ENCODE assay signal across 8 cellular contexts in genomic region chr22:45318558-45319318, GRCh38. TPM values are rescaled to one million over a fixed set of nuclear protein-coding genes. Genes with fewer than 3 reads are reported as not detected.
DNase-seq lines count a peak whose midpoint lies in the region; ATAC-seq and TF ChIP-seq lines count a peak whose summit lies in the region.

No MANE protein-coding gene starts in this region.

- H3K27ac ChIP-seq in colonic mucosa, result peak overlapping the region; percentile 73

- H3K9me3 ChIP-seq in colonic mucosa (no peaks in the 10 kb centered on the region), neuron (ENCODE audit: low read length) (no peaks in the 10 kb centered on the region)

- H3K36me3 ChIP-seq in colonic mucosa (peaks cover under 1% of the 10 kb centered on the region), neuron (ENCODE audit: insufficient read depth, low read length) (peaks cover 8% of the 10 kb centered on the region)

- ATAC-seq in GM21786 (IDR thresholded peaks at IDR 0.05; ENCODE audit: unreplicated experiment), result peak; percentile 43
- ATAC-seq in HG03045 (IDR thresholded peaks at IDR 0.05; ENCODE audit: unreplicated experiment), result no peak

- H3K27me3 ChIP-seq in colonic mucosa (no peaks in the 10 kb centered on the region), neuron (ENCODE audit: insufficient read depth, low read length) (no peaks in the 10 kb centered on the region)

- H2AFZ ChIP-seq in neuron (ENCODE audit: low read depth, low read length), result no peak overlapping the region

- no peak overlapping the region for H3K4me3 ChIP-seq in colonic mucosa
- peak overlapping the region; percentile 3 for H3K4me3 ChIP-seq in neuron (ENCODE audit: low read length)

- intact Hi-C loops in colonic mucosa (cut with DNase I), result no loop called here

- H3K4me1 ChIP-seq in colonic mucosa (peaks cover 3% of the 10 kb centered on the region), neuron (ENCODE audit: insufficient read depth, low read length) (peaks cover 24% of the 10 kb centered on the region)

- DNase-seq in CD1c-positive myeloid dendritic cell (ENCODE audit: extremely low spot score) (peak; percentile 76), T-helper 1 cell (peak in 4 of 5 donors; percentile 62 to 81 (median 66)), colonic mucosa (no peak), SW 1271 (lab: John Stamatoyannopoulos, UW) (no peak), pons (ENCODE audit: low spot score) (no peak)

- no peak overlapping the region for H3K9ac ChIP-seq in colonic mucosa (ENCODE audit: low read depth in 2 of 2, low read length in 2 of 2)

- no peak for TF ChIP-seq CTCF in colonic mucosa (IDR thresholded peaks at IDR 0.05)

RNA-seq across cellular contexts. Expression of gene FAM118A, which starts 9.0 kb away (rescaled TPM):
- 10 to 100 TPM; 36.1 to 75.3 TPM for total RNA-seq in colonic mucosa

RNA-seq across cellular contexts. Expression of gene UPK3A, which starts 34.0 kb away (rescaled TPM):
- total RNA-seq in colonic mucosa, result 1 to 10 TPM in 1 of 2 donors, under 1 TPM in 1; 0.32 to 3.6 TPM

Comparison
In these comparisons a context has a peak if more than half of its experiments do, and no peak if none do; other contexts are left out.
1. DNase-seq: peak in CD1c-positive myeloid dendritic cell (single experiment) and T-helper 1 cell (4 of 5); none in colonic mucosa (single experiment), SW 1271 (0 of 2) and pons (single experiment).